Comparison of ENCODE assay signal across 25 cellular contexts in genomic region chr3:194967126-194968117, GRCh38.
A peak's percentile ranks its signal among the peaks of the same experiment; 100 is the strongest.
DNase-seq lines count a peak whose midpoint lies in the region; ATAC-seq and TF ChIP-seq lines count a peak whose summit lies in the region.
"Had no signal": no experiment of that assay in that cellular context is flagged by ENCODE, and none has a peak within 500 bp of the region (broad histone marks: within the 10 kb centered on the region; RNA-seq: fewer than 3 reads in every experiment).

No MANE protein-coding gene starts in this region.

- no peak overlapping the region for H3K4me3 ChIP-seq in fibroblast of pulmonary artery (replicated peaks; ENCODE audit: low read depth, low read length)
- H3K4me3 ChIP-seq: adrenal gland, SJCRH30 had no signal

- no peak for ATAC-seq in activated naive CD4-positive, alpha-beta T cell treated with anti-CD3 and anti-CD28 coated beads, Interleukin-2, amount 50 U/mL, for 72 hours
- ATAC-seq: activated T-helper 17 cell treated with anti-CD3 and anti-CD28 coated beads, Interleukin-2, amount 50 U/mL, for 72 hours; natural killer cell had no signal

- H3K36me3 Mint-ChIP-seq in activated naive CD4-positive, alpha-beta T cell treated with anti-CD3 and anti-CD28 coated beads, Interleukin-2, amount 50 U/mL, for 72 hours, result no peaks in the 10 kb centered on the region
- H3K36me3 Mint-ChIP-seq: natural killer cell had no signal

- peak; percentile 13 for TF ChIP-seq CTCF in fibroblast of pulmonary artery (IDR thresholded peaks at IDR 0.05; ENCODE audit: low read length, missing control alignments)

- no peaks in the 10 kb centered on the region for H3K9me3 Mint-ChIP-seq in activated naive CD4-positive, alpha-beta T cell treated with anti-CD3 and anti-CD28 coated beads, Interleukin-2, amount 50 U/mL, for 72 hours
- H3K9me3 Mint-ChIP-seq: activated T-helper 17 cell treated with anti-CD3 and anti-CD28 coated beads, Interleukin-2, amount 50 U/mL, for 72 hours; natural killer cell; T-helper 2 cell treated with Interferon-gamma antibody and Interleukin-4, amounts not matched to agents 5 μg/mL and 100 μg/mL, for 36 hours had no signal

- DNase-seq in activated effector memory CD4-positive, alpha-beta T cell treated with anti-CD3 and anti-CD28 coated beads, Interleukin-2, amount 50 U/mL, for 16 hours, result peak; percentile 16
- no peak for DNase-seq in activated effector memory CD4-positive, alpha-beta T cell treated with Interleukin-2 at 50 U/mL for 16 hours
- DNase-seq in NCI-H510A (lab: John Stamatoyannopoulos, UW) (peak; percentile 3), fibroblast of pulmonary artery (ENCODE audit: low read depth) (peak; percentile 23), ureter (ENCODE audit: low spot score) (peak; percentile 7), AML-193 (lab: John Stamatoyannopoulos, UW) (no peak), globus pallidus (ENCODE audit: low spot score) (no peak)
- DNase-seq in activated naive CD4-positive, alpha-beta T cell treated with anti-CD3 and anti-CD28 coated beads, Interleukin-2, amount 50 U/mL, for 72 hours (ENCODE audit: low spot score in 2 of 2), result no peak
- DNase-seq: activated CD4-positive, CD25-positive, alpha-beta regulatory T cell; caudate nucleus; effector CD8-positive, alpha-beta T cell; hippocampal formation; kidney; mesendoderm; natural killer cell; NCI-H1436 treated with DMSO at 0.1 percent for 48 hours; NCI-H2227 treated with DMSO at 0.1 percent for 48 hours; SJCRH30; small intestine; stimulated activated CD4-positive, alpha-beta T cell treated with anti-CD3 and anti-CD28 coated beads, Interleukin-4, amount 100 ng/mL, for 1 hour had no signal

- no peak overlapping the region for H3K27ac Mint-ChIP-seq in activated naive CD4-positive, alpha-beta T cell treated with anti-CD3 and anti-CD28 coated beads, Interleukin-2, amount 50 U/mL, for 72 hours
- H3K27ac Mint-ChIP-seq: activated T-helper 17 cell treated with anti-CD3 and anti-CD28 coated beads, Interleukin-2, amount 50 U/mL, for 72 hours; B cell; natural killer cell; progenitor cell of endocrine pancreas; T-helper 2 cell treated with Interferon-gamma antibody and Interleukin-4, amounts not matched to agents 5 μg/mL and 100 μg/mL, for 36 hours had no signal

Comparison
In these comparisons a context has a peak if more than half of its experiments do, and no peak if none do; other contexts are left out.
1. DNase-seq: peak in activated effector memory CD4-positive, alpha-beta T cell treated with anti-CD3 and anti-CD28 coated beads, Interleukin-2, amount 50 U/mL, for 16 hours (single experiment), NCI-H510A (single experiment), fibroblast of pulmonary artery (single experiment) and ureter (single experiment); none in activated effector memory CD4-positive, alpha-beta T cell treated with Interleukin-2 at 50 U/mL for 16 hours (single experiment), AML-193 (0 of 2), globus pallidus (single experiment) and activated naive CD4-positive, alpha-beta T cell treated with anti-CD3 and anti-CD28 coated beads, Interleukin-2, amount 50 U/mL, for 72 hours (0 of 2).